8 cellular contexts compared by ENCODE assay signal in genomic region chr7:158816271-158816670, GRCh38. TPM values are rescaled to one million over a fixed set of nuclear protein-coding genes. Genes with fewer than 3 reads are reported as not detected.
DNase-seq lines count a peak whose midpoint lies in the region; ATAC-seq lines count a peak whose summit lies in the region.
"Had no signal": no experiment of that assay in that cellular context is flagged by ENCODE, and none has a peak within 500 bp of the region (broad histone marks: within the 10 kb centered on the region; RNA-seq: fewer than 3 reads in every experiment).

No MANE protein-coding gene starts in this region.

- H3K27ac Mint-ChIP-seq in activated naive CD8-positive, alpha-beta T cell treated with anti-CD3 and anti-CD28 coated beads for 36 hours = peak overlapping the region; percentile 98

- H3K27ac ChIP-seq in HUES6 (ENCODE audit: low read depth, low read length) = no peak overlapping the region; the same call in 1 of the 2 replicates
- H3K27ac ChIP-seq in iPS-20b (ENCODE audit: low read length) = no peak overlapping the region
- H3K27ac ChIP-seq in stomach smooth muscle (ENCODE audit: low read length) = peak overlapping the region; percentile 98

- H3K36me3 Mint-ChIP-seq in activated naive CD8-positive, alpha-beta T cell treated with anti-CD3 and anti-CD28 coated beads for 36 hours = peaks cover 42% of the 10 kb centered on the region

- peaks cover 2% of the 10 kb centered on the region for H3K9me3 Mint-ChIP-seq in activated naive CD8-positive, alpha-beta T cell treated with anti-CD3 and anti-CD28 coated beads for 36 hours

- H3K4me1 Mint-ChIP-seq in activated naive CD8-positive, alpha-beta T cell treated with anti-CD3 and anti-CD28 coated beads for 36 hours = peaks cover 95% of the 10 kb centered on the region

- no peak for ATAC-seq in HG03469 (IDR thresholded peaks at IDR 0.05; ENCODE audit: unreplicated experiment)

- H3K27me3 ChIP-seq in HUES6 (ENCODE audit: control insufficient read depth, insufficient read depth, low read length) = no peaks in the 10 kb centered on the region
- H3K27me3 ChIP-seq in iPS-20b (ENCODE audit: insufficient read depth, low read length) = no peaks in the 10 kb centered on the region
- no peaks in the 10 kb centered on the region for H3K27me3 ChIP-seq in stomach smooth muscle (ENCODE audit: control insufficient read depth in 1 of 2, insufficient read depth in 2 of 2, low read length in 2 of 2)

- no peaks in the 10 kb centered on the region for H3K36me3 ChIP-seq in HUES6 (ENCODE audit: control insufficient read depth, insufficient read depth, low read length)
- no peaks in the 10 kb centered on the region for H3K36me3 ChIP-seq in iPS-20b (ENCODE audit: insufficient read depth, low read depth, low read length)
- no peaks in the 10 kb centered on the region for H3K36me3 ChIP-seq in stomach smooth muscle (ENCODE audit: control insufficient read depth in 2 of 2, insufficient read depth in 2 of 2, low read length in 2 of 2)
- H3K36me3 ChIP-seq: HAP-1 had no signal

- DNase-seq in activated naive CD8-positive, alpha-beta T cell treated with anti-CD3 and anti-CD28 coated beads for 36 hours = no peak
- no peak for DNase-seq in MV-4-11 (lab: John Stamatoyannopoulos, UW)
- no peak for DNase-seq in cortex of kidney (lab: John Stamatoyannopoulos, UW)

- H3K9ac ChIP-seq in HUES6 (ENCODE audit: low read length) (peak overlapping the region; percentile 34), iPS-20b (ENCODE audit: low read depth, low read length) (no peak overlapping the region), stomach smooth muscle (ENCODE audit: low read length in 2 of 2) (peak overlapping the region; percentile 16 to 22)

- no peaks in the 10 kb centered on the region for H3K9me3 ChIP-seq in HUES6 (ENCODE audit: control insufficient read depth, insufficient read depth, low read depth, low read length)
- H3K9me3 ChIP-seq in iPS-20b (ENCODE audit: insufficient read depth, low read depth, low read length) = no peaks in the 10 kb centered on the region
- H3K9me3 ChIP-seq in stomach smooth muscle (ENCODE audit: control insufficient read depth in 2 of 2, low read length in 2 of 2) = no peaks in the 10 kb centered on the region
- H3K9me3 ChIP-seq: HAP-1 had no signal

- H3K4me1 ChIP-seq in HUES6 (ENCODE audit: control insufficient read depth, insufficient read depth, low read length) = peaks cover 71% of the 10 kb centered on the region
- peaks cover 37% of the 10 kb centered on the region for H3K4me1 ChIP-seq in iPS-20b (ENCODE audit: insufficient read depth, low read length)
- H3K4me1 ChIP-seq in stomach smooth muscle (ENCODE audit: control insufficient read depth, insufficient read depth, low read length) = peaks cover 46% of the 10 kb centered on the region

- no peak overlapping the region for H3K4me3 Mint-ChIP-seq in activated naive CD8-positive, alpha-beta T cell treated with anti-CD3 and anti-CD28 coated beads for 36 hours

- no peaks in the 10 kb centered on the region for H3K27me3 Mint-ChIP-seq in activated naive CD8-positive, alpha-beta T cell treated with anti-CD3 and anti-CD28 coated beads for 36 hours

- H3K4me3 ChIP-seq in HUES6 (ENCODE audit: low read depth, low read length) (no peak overlapping the region), iPS-20b (ENCODE audit: low read length) (peak overlapping the region; percentile 15; the same call in 1 of the 2 replicates), stomach smooth muscle (ENCODE audit: low read length in 2 of 2) (peak overlapping the region; percentile 21 to 58)
- H3K4me3 ChIP-seq: HAP-1 had no signal

RNA-seq across cellular contexts. Expression of gene ESYT2, which starts 13.0 kb away (rescaled TPM):
- total RNA-seq in activated naive CD8-positive, alpha-beta T cell treated with anti-CD3 and anti-CD28 coated beads for 36 hours = 10 to 100 TPM; 52.1 to 52.5 TPM

RNA-seq across cellular contexts. Expression of gene DYNC2I1, which starts 40.1 kb away (rescaled TPM):
- total RNA-seq in activated naive CD8-positive, alpha-beta T cell treated with anti-CD3 and anti-CD28 coated beads for 36 hours = 10 to 100 TPM; 12.4 to 14.3 TPM
